In genomic region chr6:36999467-37000125, GRCh38 we compare ENCODE assay signal across 25 cellular contexts. TPM values are rescaled to one million over a fixed set of nuclear protein-coding genes. Genes with fewer than 3 reads are reported as not detected.
DNase-seq lines count a peak whose midpoint lies in the region; ATAC-seq, FAIRE-seq and TF ChIP-seq lines count a peak whose summit lies in the region.
"Had no signal": no experiment of that assay in that cellular context is flagged by ENCODE, and none has a peak within 500 bp of the region (broad histone marks: within the 10 kb centered on the region; RNA-seq: fewer than 3 reads in every experiment).

No MANE protein-coding gene starts in this region.

- H3K27ac Mint-ChIP-seq in neural progenitor cell: peak overlapping the region; percentile 15
- H3K27ac Mint-ChIP-seq: activated CD4-positive, alpha-beta T cell treated with anti-CD3 and anti-CD28 coated beads, Interleukin-2, amount 10 ng/mL, durations not matched to agents 24 days and 14 days; activated naive CD4-positive, alpha-beta T cell treated with anti-CD3 and anti-CD28 coated beads, Interleukin-2, amount 50 U/mL, for 24 hours; activated T-helper 1 cell treated with anti-CD3 and anti-CD28 coated beads, Interleukin-12 subunit alpha, Interleukin-12 subunit beta, Interleukin-2, Interleukin-4 antibody, amounts not matched to agents 30 ng/mL and 10 ng/mL and 1 ng/mL, durations not matched to agents 14 hours and 24 hours and 36 hours; H9 had no signal

- H3K27me3 ChIP-seq in HepG2 (ENCODE audit: control insufficient read depth in 1 of 2, insufficient read depth in 2 of 2, low read length in 2 of 2) (peaks cover 7 to 84% of the 10 kb centered on the region in 2 experiments), right lobe of liver (no peaks in the 10 kb centered on the region), neural progenitor cell (no peaks in the 10 kb centered on the region), tibial nerve (no peaks in the 10 kb centered on the region)
- H3K27me3 ChIP-seq: esophagus muscularis mucosa, gastroesophageal sphincter, vagina had no signal

- BruUV-seq in HepG2 (replicated peaks; lab: Mats Ljungman, UMichigan): no TSS peak

- ATAC-seq in HepG2: no peak
- ATAC-seq in right lobe of liver: no peak
- no peak for ATAC-seq in GM18498 (IDR thresholded peaks at IDR 0.05; ENCODE audit: unreplicated experiment)
- no peak for ATAC-seq in GM21367 (IDR thresholded peaks at IDR 0.05; ENCODE audit: unreplicated experiment)

- no peaks in the 10 kb centered on the region for H3K36me3 Mint-ChIP-seq in neural progenitor cell
- H3K36me3 Mint-ChIP-seq: activated naive CD4-positive, alpha-beta T cell treated with anti-CD3 and anti-CD28 coated beads, Interleukin-2, amount 50 U/mL, for 24 hours had no signal

- peaks cover 5% of the 10 kb centered on the region for H3F3A ChIP-seq in neural progenitor cell (ENCODE audit: low read depth)

- peaks cover 10% of the 10 kb centered on the region for H3K27me3 Mint-ChIP-seq in neural progenitor cell (ENCODE audit: insufficient read depth, low read depth)
- H3K27me3 Mint-ChIP-seq: activated naive CD4-positive, alpha-beta T cell treated with anti-CD3 and anti-CD28 coated beads, Interleukin-2, amount 50 U/mL, for 24 hours had no signal

- in situ Hi-C loops in HepG2 (cut with HindIII; ENCODE audit: extremely low pct_ligation_motif_present, low pct_unique_long_range_greater_than_20kb): no loop called here

- H3K9me3 Mint-ChIP-seq in neural progenitor cell: no peaks in the 10 kb centered on the region
- H3K9me3 Mint-ChIP-seq: activated CD4-positive, alpha-beta T cell treated with anti-CD3 and anti-CD28 coated beads, Interleukin-2, amount 10 ng/mL, durations not matched to agents 24 days and 14 days; activated naive CD4-positive, alpha-beta T cell treated with anti-CD3 and anti-CD28 coated beads, Interleukin-2, amount 50 U/mL, for 24 hours; activated T-helper 1 cell treated with anti-CD3 and anti-CD28 coated beads, Interleukin-12 subunit alpha, Interleukin-12 subunit beta, Interleukin-2, Interleukin-4 antibody, amounts not matched to agents 30 ng/mL and 10 ng/mL and 1 ng/mL, durations not matched to agents 14 hours and 24 hours and 36 hours; H9 had no signal

- no peak for TF ChIP-seq POLR2A in HepG2 (IDR thresholded peaks at IDR 0.05; ENCODE audit: insufficient read depth in 1 of 2, low read depth in 2 of 2, low read length in 2 of 2)
- TF ChIP-seq POLR2A in right lobe of liver (IDR thresholded peaks at IDR 0.05): no peak
- no peak for TF ChIP-seq POLR2A in tibial nerve (IDR thresholded peaks at IDR 0.05)

- H3K4me1 ChIP-seq in HepG2 (ENCODE audit: insufficient read depth, low read length) (0 out of 2 replicates have a peak, but pooled peaks cover 12% of the 10 kb centered on the region), right lobe of liver (peaks cover 0 to 14% (median 6%) of the 10 kb centered on the region in 4 donors), neural progenitor cell (peaks cover 27% of the 10 kb centered on the region), tibial nerve (peaks cover 0 to 21% (median 10%) of the 10 kb centered on the region in 4 donors)
- H3K4me1 ChIP-seq: vagina had no signal

- H3K36me3 ChIP-seq in HepG2 (replicated peaks in 1 of 2; ENCODE audit: control insufficient read depth in 1 of 2, insufficient read depth in 2 of 2, low read length in 2 of 2): no peaks in the 10 kb centered on the region
- H3K36me3 ChIP-seq in right lobe of liver: no peaks in the 10 kb centered on the region
- H3K36me3 ChIP-seq in neural progenitor cell: no peaks in the 10 kb centered on the region
- H3K36me3 ChIP-seq in tibial nerve: no peaks in the 10 kb centered on the region
- H3K36me3 ChIP-seq: esophagus muscularis mucosa, gastroesophageal sphincter, vagina had no signal

- H3K27ac ChIP-seq in HepG2 (ENCODE audit: extremely low read length, insufficient read depth, low read length) (no peak overlapping the region), right lobe of liver (no peak overlapping the region), neural progenitor cell (no peak overlapping the region), tibial nerve (peak overlapping the region in 3 of 4 donors; percentile 71 to 89 (median 84))
- H3K27ac ChIP-seq: HL-60, SK-N-MC, vagina had no signal

- DNase-seq in HepG2 (ENCODE audit: low spot score) (no peak), right lobe of liver (no peak), NCI-H345 (lab: John Stamatoyannopoulos, UW) (peak; percentile 76), neural progenitor cell (ENCODE audit: low spot score) (no peak), tibial nerve (ENCODE audit: low spot score in 2 of 2) (no peak)
- no peak for DNase-seq in stimulated activated CD4-positive, alpha-beta T cell treated with anti-CD3 and anti-CD28 coated beads, Interleukin-12 subunit alpha, Interleukin-12 subunit beta, amount 100 ng/mL, for 4 hours
- DNase-seq: activated CD4-positive, alpha-beta T cell treated with anti-CD3 and anti-CD28 coated beads, Interleukin-2, amount 10 ng/mL, durations not matched to agents 24 days and 14 days; H9; IMR-90; islet precursor cell; RPMI8226; stimulated activated CD4-positive, alpha-beta T cell treated with anti-CD3 and anti-CD28 coated beads, Interleukin-15, amount 100 ng/mL, for 24 hours; T-helper 2 cell had no signal

- H4K20me1 ChIP-seq in HepG2 (ENCODE audit: insufficient read depth, low read length): no peaks in the 10 kb centered on the region
- H4K20me1 ChIP-seq in neural progenitor cell (ENCODE audit: low read depth): no peaks in the 10 kb centered on the region

- intact Hi-C loops in HepG2 (cut with micrococcal nuclease; ENCODE audit: unreplicated experiment) (no loop called here), right lobe of liver (cut with DNase I) (no loop called here)

- no peak for TF ChIP-seq RAD21 in HepG2 (CRISPR knock-in tag; IDR thresholded peaks at IDR 0.05)

- H2AFZ ChIP-seq in HepG2 (ENCODE audit: low read length) (no peak overlapping the region), neural progenitor cell (replicated peaks) (no peak overlapping the region)

- 45% methylated on average over 7 of the region's 8 CpGs for WGBS in HepG2 (ENCODE audit: low lambda C conversion rate)
- 80% methylated on average over 2 of the region's 8 CpGs for WGBS in right lobe of liver (ENCODE audit: insufficient coverage, low coverage, low lambda C conversion rate, missing lambda C conversion rate)
- 95% methylated on average over 8 of the region's 8 CpGs for WGBS in tibial nerve, 2 donors

- no peak for FAIRE-seq in HepG2 (lab: Jason Lieb, UNC)
- FAIRE-seq: GM18507 had no signal

- no peak overlapping the region for H3K4me3 ChIP-seq in HepG2 (replicated peaks in 1 of 3; ENCODE audit: insufficient read depth in 1 of 3, low read depth in 2 of 3, low read length in 3 of 3)
- H3K4me3 ChIP-seq in right lobe of liver: no peak overlapping the region
- no peak overlapping the region for H3K4me3 ChIP-seq in neural progenitor cell
- no peak overlapping the region for H3K4me3 ChIP-seq in tibial nerve
- H3K4me3 ChIP-seq: esophagus muscularis mucosa, gastroesophageal sphincter, lung, SK-N-MC, vagina had no signal

- H3K4me1 Mint-ChIP-seq in neural progenitor cell: peaks cover 33% of the 10 kb centered on the region
- H3K4me1 Mint-ChIP-seq: activated CD4-positive, alpha-beta T cell treated with anti-CD3 and anti-CD28 coated beads, Interleukin-2, amount 10 ng/mL, durations not matched to agents 24 days and 14 days; activated naive CD4-positive, alpha-beta T cell treated with anti-CD3 and anti-CD28 coated beads, Interleukin-2, amount 50 U/mL, for 24 hours had no signal

- H3K4me2 ChIP-seq in HepG2 (ENCODE audit: low read depth, low read length): no peak overlapping the region
- no peak overlapping the region for H3K4me2 ChIP-seq in neural progenitor cell

- no peak for TF ChIP-seq EP300 in HepG2 (IDR thresholded peaks at IDR 0.05; ENCODE audit: low read depth in 2 of 2, low read length in 2 of 2)
- no peak for TF ChIP-seq EP300 in HepG2 (CRISPR knock-in tag; IDR thresholded peaks at IDR 0.05; ENCODE audit: borderline replicate concordance)
- TF ChIP-seq EP300 in tibial nerve (IDR thresholded peaks at IDR 0.05): no peak

- CTCF ChIA-PET in HepG2 (lab: Yijun Ruan, JAX; ENCODE audit: low intra/inter-chr PET ratio, low total read pairs): no interaction called here

- H3K9ac ChIP-seq in HepG2 (ENCODE audit: insufficient read depth, low read depth, low read length) (no peak overlapping the region), neural progenitor cell (no peak overlapping the region)

- no peaks in the 10 kb centered on the region for H3K79me2 ChIP-seq in HepG2 (ENCODE audit: insufficient read depth, low read length)
- H3K79me2 ChIP-seq in neural progenitor cell (ENCODE audit: low read depth): no peaks in the 10 kb centered on the region

- POLR2A ChIA-PET in HepG2 (lab: Yijun Ruan, JAX): no interaction called here

- H3K9me3 ChIP-seq in HepG2 (ENCODE audit: low read length) (no peaks in the 10 kb centered on the region), right lobe of liver (no peaks in the 10 kb centered on the region), neural progenitor cell (ENCODE audit: low read depth) (no peaks in the 10 kb centered on the region), tibial nerve (no peaks in the 10 kb centered on the region)
- H3K9me3 ChIP-seq: esophagus muscularis mucosa, gastroesophageal sphincter, vagina had no signal

- H3K4me3 Mint-ChIP-seq in neural progenitor cell: peak overlapping the region; percentile 14
- H3K4me3 Mint-ChIP-seq: activated CD4-positive, alpha-beta T cell treated with anti-CD3 and anti-CD28 coated beads, Interleukin-2, amount 10 ng/mL, durations not matched to agents 24 days and 14 days; activated naive CD4-positive, alpha-beta T cell treated with anti-CD3 and anti-CD28 coated beads, Interleukin-2, amount 50 U/mL, for 24 hours; activated T-helper 1 cell treated with anti-CD3 and anti-CD28 coated beads, Interleukin-12 subunit alpha, Interleukin-12 subunit beta, Interleukin-2, Interleukin-4 antibody, amounts not matched to agents 30 ng/mL and 10 ng/mL and 1 ng/mL, durations not matched to agents 14 hours and 24 hours and 36 hours had no signal

- no peak for TF ChIP-seq CTCF in HepG2 (CRISPR knock-in tag; IDR thresholded peaks at IDR 0.05)
- TF ChIP-seq CTCF in right lobe of liver (IDR thresholded peaks at IDR 0.05): no peak
- TF ChIP-seq CTCF in neural progenitor cell (IDR thresholded peaks at IDR 0.05): no peak
- no peak for TF ChIP-seq CTCF in tibial nerve (IDR thresholded peaks at IDR 0.05)

RNA-seq across cellular contexts. Expression of gene FGD2, which starts 5.9 kb away (rescaled TPM):
- total RNA-seq in HepG2 (2016; rRNA removed; fragmentation: Illumina TruSeq; extraction: Trizol) (not detected in 2 replicates), right lobe of liver (10 to 100 TPM in 2 of 6 experiments, 1 to 10 TPM in 4; 6.6 to 15.6 (median 9.6) TPM), neural progenitor cell (ENCODE audit: low replicate concordance) (0.06 and 0.12 TPM in 2 replicates), tibial nerve (100 to 1,000 TPM in 1 of 4 donors, 10 to 100 TPM in 3; 40.9 to 182 (median 48.5) TPM)
- total RNA-seq in HepG2 (2016; cell fraction: cytosol; rRNA removed; fragmentation: Illumina TruSeq; extraction: Trizol; ENCODE audit: low read depth): not detected in 2 replicates
- not detected in 2 replicates for total RNA-seq in HepG2 (2016; cell fraction: insoluble cytoplasmic fraction; rRNA removed; fragmentation: Illumina TruSeq; extraction: Trizol)
- not detected in 2 replicates for total RNA-seq in HepG2 (2016; cell fraction: membrane; rRNA removed; fragmentation: Illumina TruSeq; extraction: Trizol)
- not detected in 2 replicates for total RNA-seq in HepG2 (2016; cell fraction: nucleus; rRNA removed; fragmentation: Illumina TruSeq; extraction: Trizol)
- 0.03 TPM in 1 of 2 replicates, not detected in the other for polyA plus RNA-seq in HepG2 (2011; rRNA removed)
- not detected in 2 replicates for polyA plus RNA-seq in HepG2 (2011; cell fraction: cytosol; rRNA removed)
- polyA plus RNA-seq in HepG2 (2011; cell fraction: nucleus; rRNA removed): 0.13 and 0.17 TPM in 2 replicates
- not detected in 2 replicates for polyA plus RNA-seq in HepG2 (2012)
- not detected in 2 replicates for polyA plus RNA-seq in HepG2 (2016; cell fraction: cytosol; fragmentation: Illumina TruSeq; extraction: Trizol; ENCODE audit: low read depth)
- not detected in 2 replicates for polyA plus RNA-seq in HepG2 (2016; cell fraction: insoluble cytoplasmic fraction; fragmentation: Illumina TruSeq; extraction: Trizol; ENCODE audit: low read depth)
- polyA plus RNA-seq in HepG2 (2016; cell fraction: membrane; fragmentation: Illumina TruSeq; extraction: Trizol; ENCODE audit: low read depth): not detected in 2 replicates
- polyA plus RNA-seq in HepG2 (2016; cell fraction: nucleus; fragmentation: Illumina TruSeq; extraction: Trizol; ENCODE audit: insufficient read depth, low read depth): not detected in 2 replicates
- polyA minus RNA-seq in HepG2 (2011; rRNA and poly(A)+ RNA removed; ENCODE audit: low replicate concordance): not detected in 2 replicates
- polyA minus RNA-seq in HepG2 (2011; cell fraction: cytosol; rRNA and poly(A)+ RNA removed): not detected in 2 replicates
- 0.25 TPM in 1 of 2 replicates, not detected in the other for polyA minus RNA-seq in HepG2 (2011; cell fraction: nucleus; rRNA and poly(A)+ RNA removed)
- total RNA-seq: chondrocyte, IMR-90 had no signal

RNA-seq across cellular contexts. Expression of gene MTCH1, which starts 13.6 kb away (rescaled TPM):
- total RNA-seq in HepG2 (2016; rRNA removed; fragmentation: Illumina TruSeq; extraction: Trizol) (115 and 144 TPM in 2 replicates), right lobe of liver (10 to 100 TPM; 56.3 to 73.7 (median 63.3) TPM), neural progenitor cell (ENCODE audit: low replicate concordance) (144 and 250 TPM in 2 replicates), tibial nerve (100 to 1,000 TPM; 277 to 347 (median 301) TPM)
- total RNA-seq in HepG2 (2016; cell fraction: cytosol; rRNA removed; fragmentation: Illumina TruSeq; extraction: Trizol; ENCODE audit: low read depth): 53.5 and 64.3 TPM in 2 replicates
- 99.7 and 146 TPM in 2 replicates for total RNA-seq in HepG2 (2016; cell fraction: insoluble cytoplasmic fraction; rRNA removed; fragmentation: Illumina TruSeq; extraction: Trizol)
- 112 and 127 TPM in 2 replicates for total RNA-seq in HepG2 (2016; cell fraction: membrane; rRNA removed; fragmentation: Illumina TruSeq; extraction: Trizol)
- total RNA-seq in HepG2 (2016; cell fraction: nucleus; rRNA removed; fragmentation: Illumina TruSeq; extraction: Trizol): 129 and 139 TPM in 2 replicates
- 86.2 and 96.1 TPM in 2 replicates for polyA plus RNA-seq in HepG2 (2011; rRNA removed)
- polyA plus RNA-seq in HepG2 (2011; cell fraction: cytosol; rRNA removed): 84.5 and 90.6 TPM in 2 replicates
- polyA plus RNA-seq in HepG2 (2011; cell fraction: nucleus; rRNA removed): 168 and 184 TPM in 2 replicates
- 90.8 and 127 TPM in 2 replicates for polyA plus RNA-seq in HepG2 (2012)
- polyA plus RNA-seq in HepG2 (2016; cell fraction: cytosol; fragmentation: Illumina TruSeq; extraction: Trizol; ENCODE audit: low read depth): 50.6 and 64.6 TPM in 2 replicates
- polyA plus RNA-seq in HepG2 (2016; cell fraction: insoluble cytoplasmic fraction; fragmentation: Illumina TruSeq; extraction: Trizol; ENCODE audit: low read depth): 92.2 and 107 TPM in 2 replicates
- 86.2 and 95.7 TPM in 2 replicates for polyA plus RNA-seq in HepG2 (2016; cell fraction: membrane; fragmentation: Illumina TruSeq; extraction: Trizol; ENCODE audit: low read depth)
- polyA plus RNA-seq in HepG2 (2016; cell fraction: nucleus; fragmentation: Illumina TruSeq; extraction: Trizol; ENCODE audit: insufficient read depth, low read depth): 185 and 196 TPM in 2 replicates
- polyA minus RNA-seq in HepG2 (2011; rRNA and poly(A)+ RNA removed; ENCODE audit: low replicate concordance): 134 and 163 TPM in 2 replicates
- 32.2 and 36.3 TPM in 2 replicates for polyA minus RNA-seq in HepG2 (2011; cell fraction: cytosol; rRNA and poly(A)+ RNA removed)
- polyA minus RNA-seq in HepG2 (2011; cell fraction: nucleus; rRNA and poly(A)+ RNA removed): 109 and 138 TPM in 2 replicates

RNA-seq across cellular contexts. Expression of gene PI16, which starts 45.1 kb away (rescaled TPM):
- not detected in 2 replicates for total RNA-seq in HepG2 (2016; rRNA removed; fragmentation: Illumina TruSeq; extraction: Trizol)
- not detected in 2 replicates for total RNA-seq in HepG2 (2016; cell fraction: cytosol; rRNA removed; fragmentation: Illumina TruSeq; extraction: Trizol; ENCODE audit: low read depth)
- total RNA-seq in HepG2 (2016; cell fraction: insoluble cytoplasmic fraction; rRNA removed; fragmentation: Illumina TruSeq; extraction: Trizol): not detected in 2 replicates
- total RNA-seq in HepG2 (2016; cell fraction: membrane; rRNA removed; fragmentation: Illumina TruSeq; extraction: Trizol): not detected in 2 replicates
- total RNA-seq in HepG2 (2016; cell fraction: nucleus; rRNA removed; fragmentation: Illumina TruSeq; extraction: Trizol): not detected in 2 replicates
- polyA plus RNA-seq in HepG2 (2011; rRNA removed): not detected in 2 replicates
- polyA plus RNA-seq in HepG2 (2011; cell fraction: cytosol; rRNA removed): not detected in 2 replicates
- not detected in 2 replicates for polyA plus RNA-seq in HepG2 (2011; cell fraction: nucleus; rRNA removed)
- not detected in 2 replicates for polyA plus RNA-seq in HepG2 (2012)
- not detected in 2 replicates for polyA plus RNA-seq in HepG2 (2016; cell fraction: cytosol; fragmentation: Illumina TruSeq; extraction: Trizol; ENCODE audit: low read depth)
- not detected in 2 replicates for polyA plus RNA-seq in HepG2 (2016; cell fraction: insoluble cytoplasmic fraction; fragmentation: Illumina TruSeq; extraction: Trizol; ENCODE audit: low read depth)
- polyA plus RNA-seq in HepG2 (2016; cell fraction: membrane; fragmentation: Illumina TruSeq; extraction: Trizol; ENCODE audit: low read depth): not detected in 2 replicates
- polyA plus RNA-seq in HepG2 (2016; cell fraction: nucleus; fragmentation: Illumina TruSeq; extraction: Trizol; ENCODE audit: insufficient read depth, low read depth): not detected in 2 replicates
- polyA minus RNA-seq in HepG2 (2011; rRNA and poly(A)+ RNA removed; ENCODE audit: low replicate concordance): 0.33 TPM in 1 of 2 replicates, not detected in the other
- not detected in 2 replicates for polyA minus RNA-seq in HepG2 (2011; cell fraction: cytosol; rRNA and poly(A)+ RNA removed)
- not detected in 2 replicates for polyA minus RNA-seq in HepG2 (2011; cell fraction: nucleus; rRNA and poly(A)+ RNA removed)
- total RNA-seq in right lobe of liver: under 1 TPM in 2 of 6 experiments, not detected in 4; 0.11 to 0.42 TPM
- 0.06 TPM in 1 of 2 replicates, not detected in the other for total RNA-seq in neural progenitor cell (ENCODE audit: low replicate concordance)
- 10 to 100 TPM; 17.4 to 70.2 (median 46.2) TPM for total RNA-seq in tibial nerve
- total RNA-seq: activated CD4-positive, alpha-beta T cell treated with anti-CD3 and anti-CD28 coated beads, Interleukin-2, amount 10 ng/mL, durations not matched to agents 24 days and 14 days; activated T-helper 1 cell treated with anti-CD3 and anti-CD28 coated beads, Interleukin-12 subunit alpha, Interleukin-12 subunit beta, Interleukin-2, Interleukin-4 antibody, amounts not matched to agents 30 ng/mL and 10 ng/mL and 1 ng/mL, durations not matched to agents 14 hours and 24 hours and 36 hours; chondrocyte; H9; IMR-90 had no signal

Comparison
In these comparisons a context has a peak if more than half of its experiments do, and no peak if none do; other contexts are left out.
1. H3K27ac ChIP-seq: peak in tibial nerve (3 of 4); none in HepG2 (single experiment), right lobe of liver (0 of 3) and neural progenitor cell (single experiment).
2. RNA of gene PI16, which starts 45.1 kb away (total RNA-seq): 17.4 to 70.2 TPM in tibial nerve; 0.11 to 0.42 TPM in right lobe of liver, not detected in HepG2 and 0.06 TPM in neural progenitor cell; every median in the first group is over 10 times any median in the second.